ENCODE assay signal across 17 cellular contexts in genomic region chr22:37154925-37155712, GRCh38. TPM values are rescaled to one million over a fixed set of nuclear protein-coding genes. Genes with fewer than 3 reads are reported as not detected.
DNase-seq lines count a peak whose midpoint lies in the region; ATAC-seq and TF ChIP-seq lines count a peak whose summit lies in the region.
"Had no signal": no experiment of that assay in that cellular context is flagged by ENCODE, and none has a peak within 500 bp of the region (broad histone marks: within the 10 kb centered on the region; RNA-seq: fewer than 3 reads in every experiment).

No MANE protein-coding gene starts in this region.

- no peaks in the 10 kb centered on the region for H3K27me3 Mint-ChIP-seq in stimulated activated naive CD8-positive, alpha-beta T cell treated with anti-CD3 and anti-CD28 coated beads, Interleukin-15, amount 100 ng/mL, for 72 hours

- no peak overlapping the region for H3K4me3 ChIP-seq in choroid plexus epithelial cell (ENCODE audit: low read depth, low read length)
- no peak overlapping the region for H3K4me3 ChIP-seq in esophagus squamous epithelium
- H3K4me3 ChIP-seq: left ventricle myocardium inferior, vagina had no signal

- H3K36me3 Mint-ChIP-seq in activated naive CD4-positive, alpha-beta T cell treated with anti-CD3 and anti-CD28 coated beads, Interleukin-2, amount 50 U/mL, for 72 hours, result peaks cover 0 to 24% of the 10 kb centered on the region in 2 donors

- DNase-seq in activated naive CD4-positive, alpha-beta T cell treated with anti-CD3 and anti-CD28 coated beads, Interleukin-2, amount 50 U/mL, for 72 hours (ENCODE audit: low spot score in 2 of 2), result peak in 1 of 2 donors; percentile 80
- no peak for DNase-seq in activated naive CD4-positive, alpha-beta T cell treated with Interleukin-2 at 50 U/mL for 16 hours
- peak; percentile 63 for DNase-seq in HT1080 (ENCODE audit: low read depth)
- DNase-seq in choroid plexus epithelial cell (ENCODE audit: low read depth), result peak; percentile 27
- no peak for DNase-seq in stimulated activated naive CD8-positive, alpha-beta T cell treated with anti-CD3 and anti-CD28 coated beads, Interleukin-15, amount 100 ng/mL, for 72 hours
- DNase-seq in NCI-H510A (lab: John Stamatoyannopoulos, UW), result no peak
- no peak for DNase-seq in esophagus squamous epithelium (lab: John Stamatoyannopoulos, UW)
- DNase-seq: effector memory CD4-positive, alpha-beta T cell; GF-D8; left ventricle myocardium inferior; NCI-H146; NCI-H526 treated with DMSO at 0.1 percent for 48 hours; small intestine had no signal

- WGBS in esophagus squamous epithelium, 2 donors, result 72 to 75% methylated on average over 6 to 7 of the region's 7 CpGs

- no peak for TF ChIP-seq POLR2A in esophagus squamous epithelium (IDR thresholded peaks at IDR 0.05)

- no peak overlapping the region for H3K27ac ChIP-seq in esophagus squamous epithelium
- H3K27ac ChIP-seq: left ventricle myocardium inferior, vagina had no signal

- no peaks in the 10 kb centered on the region for H3K9me3 ChIP-seq in esophagus squamous epithelium
- H3K9me3 ChIP-seq: vagina had no signal

- no peak for TF ChIP-seq CTCF in choroid plexus epithelial cell (conservative IDR thresholded peaks at IDR 0.05; ENCODE audit: low read depth, low read length)
- no peak for TF ChIP-seq CTCF in esophagus squamous epithelium (IDR thresholded peaks at IDR 0.05)

- H3K27ac Mint-ChIP-seq in activated naive CD4-positive, alpha-beta T cell treated with anti-CD3 and anti-CD28 coated beads, Interleukin-2, amount 50 U/mL, for 72 hours, result peak overlapping the region; percentile 38 to 70
- peak overlapping the region in 1 of 2 donors; percentile 6 for H3K27ac Mint-ChIP-seq in stimulated activated naive CD8-positive, alpha-beta T cell treated with anti-CD3 and anti-CD28 coated beads, Interleukin-15, amount 100 ng/mL, for 72 hours

- no peaks in the 10 kb centered on the region for H3K36me3 ChIP-seq in esophagus squamous epithelium
- H3K36me3 ChIP-seq: left ventricle myocardium inferior, vagina had no signal

- H3K4me1 ChIP-seq in esophagus squamous epithelium, result no peaks in the 10 kb centered on the region
- H3K4me1 ChIP-seq: left ventricle myocardium inferior, vagina had no signal

- H3K9me3 Mint-ChIP-seq in activated naive CD4-positive, alpha-beta T cell treated with anti-CD3 and anti-CD28 coated beads, Interleukin-2, amount 50 U/mL, for 72 hours, result peaks cover 0 to 7% of the 10 kb centered on the region in 2 donors
- H3K9me3 Mint-ChIP-seq in stimulated activated naive CD8-positive, alpha-beta T cell treated with anti-CD3 and anti-CD28 coated beads, Interleukin-15, amount 100 ng/mL, for 72 hours, result peaks cover 9 to 15% of the 10 kb centered on the region in 2 donors

- intact Hi-C loops in esophagus squamous epithelium (cut with DNase I), result no loop called here

- peaks cover 93% of the 10 kb centered on the region for H3K4me1 Mint-ChIP-seq in stimulated activated naive CD8-positive, alpha-beta T cell treated with anti-CD3 and anti-CD28 coated beads, Interleukin-15, amount 100 ng/mL, for 72 hours

- peaks cover 0 to 36% (median 0%) of the 10 kb centered on the region in 4 donors for H3K27me3 ChIP-seq in esophagus squamous epithelium
- H3K27me3 ChIP-seq: vagina had no signal

- ATAC-seq in activated naive CD4-positive, alpha-beta T cell treated with anti-CD3 and anti-CD28 coated beads, Interleukin-2, amount 50 U/mL, for 72 hours, result peak; percentile 70 to 95
- peak; percentile 83 for ATAC-seq in stimulated activated naive CD8-positive, alpha-beta T cell treated with anti-CD3 and anti-CD28 coated beads, Interleukin-15, amount 100 ng/mL, for 72 hours
- ATAC-seq in GM21381 (IDR thresholded peaks at IDR 0.05; ENCODE audit: unreplicated experiment), result no peak

- H3K4me3 Mint-ChIP-seq in stimulated activated naive CD8-positive, alpha-beta T cell treated with anti-CD3 and anti-CD28 coated beads, Interleukin-15, amount 100 ng/mL, for 72 hours, result peak overlapping the region; percentile 7 to 32

RNA-seq across cellular contexts. Expression of gene IL2RB, which starts 5.4 kb away (rescaled TPM):
- total RNA-seq in activated naive CD4-positive, alpha-beta T cell treated with anti-CD3 and anti-CD28 coated beads, Interleukin-2, amount 50 U/mL, for 72 hours, result 100 to 1,000 TPM; 170 to 253 TPM
- 0.06 and 0.63 TPM in 2 replicates for total RNA-seq in HT1080 (2014; rRNA removed; shearing (Covaris generic))
- polyA plus RNA-seq in HT1080 (2015; cell fraction: cytosol; rRNA removed), result 0.66 and 0.67 TPM in 2 replicates
- 0.29 and 0.44 TPM in 2 replicates for polyA plus RNA-seq in HT1080 (2015; cell fraction: nucleus; rRNA removed)
- total RNA-seq in esophagus squamous epithelium, result 1 to 10 TPM; 1.6 to 6.5 (median 2.3) TPM

RNA-seq across cellular contexts. Expression of gene C1QTNF6, which starts 32.9 kb away (rescaled TPM):
- 10 to 100 TPM; 13.8 to 14.5 TPM for total RNA-seq in activated naive CD4-positive, alpha-beta T cell treated with anti-CD3 and anti-CD28 coated beads, Interleukin-2, amount 50 U/mL, for 72 hours
- 5.8 and 10.3 TPM in 2 replicates for total RNA-seq in HT1080 (2014; rRNA removed; shearing (Covaris generic))
- 11.2 and 11.6 TPM in 2 replicates for polyA plus RNA-seq in HT1080 (2015; cell fraction: cytosol; rRNA removed)
- polyA plus RNA-seq in HT1080 (2015; cell fraction: nucleus; rRNA removed), result 13.3 and 18.6 TPM in 2 replicates
- total RNA-seq in esophagus squamous epithelium, result 1 to 10 TPM; 1.1 to 1.7 (median 1.4) TPM

RNA-seq across cellular contexts. Expression of gene TMPRSS6, which starts 45.6 kb away (rescaled TPM):
- 10 to 100 TPM in 1 of 2 donors, 1 to 10 TPM in 1; 8.7 to 27.8 TPM for total RNA-seq in activated naive CD4-positive, alpha-beta T cell treated with anti-CD3 and anti-CD28 coated beads, Interleukin-2, amount 50 U/mL, for 72 hours
- total RNA-seq in HT1080 (2014; rRNA removed; shearing (Covaris generic)), result 0.11 TPM in 1 of 2 replicates, not detected in the other
- not detected in 2 replicates for polyA plus RNA-seq in HT1080 (2015; cell fraction: cytosol; rRNA removed)
- polyA plus RNA-seq in HT1080 (2015; cell fraction: nucleus; rRNA removed), result not detected in 2 replicates
- under 1 TPM in 2 of 4 donors, not detected in 2; under 0.01 to 0.09 TPM for total RNA-seq in esophagus squamous epithelium
- total RNA-seq: astrocyte, glomerular endothelial cell, left ventricle myocardium inferior, vagina had no signal

RNA-seq across cellular contexts. Expression of gene SSTR3, which starts 57.2 kb away (rescaled TPM):
- total RNA-seq in activated naive CD4-positive, alpha-beta T cell treated with anti-CD3 and anti-CD28 coated beads, Interleukin-2, amount 50 U/mL, for 72 hours, result 10 to 100 TPM in 1 of 2 donors, 1 to 10 TPM in 1; 5.2 to 28.1 TPM
- total RNA-seq in HT1080 (2014; rRNA removed; shearing (Covaris generic)), result not detected in 2 replicates
- polyA plus RNA-seq in HT1080 (2015; cell fraction: cytosol; rRNA removed), result not detected in 2 replicates
- polyA plus RNA-seq in HT1080 (2015; cell fraction: nucleus; rRNA removed), result not detected in 2 replicates
- total RNA-seq in esophagus squamous epithelium, result not detected
- total RNA-seq: astrocyte, glomerular endothelial cell, left ventricle myocardium inferior, vagina had no signal

Comparison
In these comparisons a context has a peak if more than half of its experiments do, and no peak if none do; other contexts are left out.
1. DNase-seq: peak in HT1080 (single experiment) and choroid plexus epithelial cell (single experiment); none in activated naive CD4-positive, alpha-beta T cell treated with Interleukin-2 at 50 U/mL for 16 hours (single experiment), stimulated activated naive CD8-positive, alpha-beta T cell treated with anti-CD3 and anti-CD28 coated beads, Interleukin-15, amount 100 ng/mL, for 72 hours (0 of 2), NCI-H510A (single experiment) and esophagus squamous epithelium (single experiment).
2. RNA of gene IL2RB, which starts 5.4 kb away (total RNA-seq): 170 to 253 TPM in activated naive CD4-positive, alpha-beta T cell treated with anti-CD3 and anti-CD28 coated beads, Interleukin-2, amount 50 U/mL, for 72 hours; 1.6 to 6.5 TPM in esophagus squamous epithelium and 0.06 to 0.63 TPM in HT1080; every median in the first group is over 10 times any median in the second.